1 cellular context compared by ENCODE assay signal in the genomic region with DNA sequence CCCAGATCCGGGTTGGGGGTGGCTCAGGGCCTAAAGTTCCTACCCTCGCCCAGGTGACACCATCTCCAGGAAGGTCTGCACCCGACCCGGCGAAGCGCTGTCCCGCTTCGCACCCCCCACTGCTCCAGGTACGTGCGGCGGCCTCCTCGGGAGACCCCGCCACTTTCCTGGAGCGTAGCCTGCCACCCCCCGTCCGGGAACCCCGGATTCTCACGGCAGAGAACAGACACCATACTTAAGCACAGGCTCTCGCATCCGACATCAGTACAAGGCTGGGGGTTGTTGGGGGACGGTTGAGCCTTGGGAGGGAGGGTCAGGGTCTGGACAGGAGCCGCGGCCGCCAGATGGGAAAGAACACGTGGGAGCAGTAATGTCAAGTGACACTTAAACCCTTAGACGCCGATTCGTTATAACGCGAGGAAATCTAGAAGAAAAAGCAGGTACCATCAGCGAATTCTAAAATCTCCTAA.
TF ChIP-seq lines count a peak whose summit lies in the region.

No MANE protein-coding gene starts in this region.

TF ChIP-seq in HepG2, 621 proteins besides CTCF, POLR2A, EP300 and RAD21 (continued from another document and continues in another):
- 0 out of 2 replicates have a peak, but pooled peaks have one; percentile 19 for TF ChIP-seq RAD51 (IDR thresholded peaks at IDR 0.05; ENCODE audit: borderline replicate concordance)
- TF ChIP-seq ZNF224 (CRISPR knock-in tag; IDR thresholded peaks at IDR 0.05), result no peak
- peak; percentile 88 for TF ChIP-seq ZFX (CRISPR knock-in tag; IDR thresholded peaks at IDR 0.05; ENCODE audit: low read depth)
- peak; percentile 61; the same call in 1 of the 2 replicates for TF ChIP-seq ZNF547 (CRISPR knock-in tag; IDR thresholded peaks at IDR 0.05)
- peak; percentile 87 for TF ChIP-seq HDAC1 (CRISPR knock-in tag; IDR thresholded peaks at IDR 0.05)
- 0 out of 2 replicates have a peak, but pooled peaks have one; percentile 5 for TF ChIP-seq CBX5 (CRISPR knock-in tag; IDR thresholded peaks at IDR 0.05; ENCODE audit: borderline replicate concordance)
- peak; percentile 66 for TF ChIP-seq HES4 (CRISPR knock-in tag; IDR thresholded peaks at IDR 0.05; ENCODE audit: borderline replicate concordance)
- TF ChIP-seq GPN1 (CRISPR knock-in tag; IDR thresholded peaks at IDR 0.05; ENCODE audit: borderline replicate concordance), result no peak
- TF ChIP-seq SRY (CRISPR knock-in tag; IDR thresholded peaks at IDR 0.05), result peak; percentile 81; the same call in 1 of the 2 replicates
- TF ChIP-seq, protein P1, sequence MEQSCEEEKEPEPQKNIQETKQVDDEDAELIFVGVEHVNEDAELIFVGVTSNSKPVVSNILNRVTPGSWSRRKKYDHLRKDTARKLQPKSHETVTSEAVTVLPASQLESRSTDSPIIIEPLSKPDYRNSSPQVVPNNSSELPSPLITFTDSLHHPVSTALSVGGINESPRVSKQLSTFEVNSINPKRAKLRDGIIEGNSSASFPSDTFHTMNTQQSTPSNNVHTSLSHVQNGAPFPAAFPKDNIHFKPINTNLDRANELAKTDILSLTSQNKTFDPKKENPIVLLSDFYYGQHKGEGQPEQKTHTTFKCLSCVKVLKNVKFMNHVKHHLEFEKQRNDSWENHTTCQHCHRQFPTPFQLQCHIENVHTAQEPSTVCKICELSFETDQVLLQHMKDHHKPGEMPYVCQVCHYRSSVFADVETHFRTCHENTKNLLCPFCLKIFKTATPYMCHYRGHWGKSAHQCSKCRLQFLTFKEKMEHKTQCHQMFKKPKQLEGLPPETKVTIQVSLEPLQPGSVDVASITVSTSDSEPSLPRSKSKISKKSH (CRISPR knock-in tag; IDR thresholded peaks at IDR 0.05; ENCODE audit: borderline replicate concordance), result peak; percentile 43; the same call in 1 of the 2 replicates
- peak; percentile 61 for TF ChIP-seq ZNF883 (CRISPR knock-in tag; IDR thresholded peaks at IDR 0.05; ENCODE audit: not compliant biosample characterization)
- TF ChIP-seq ZNF740 (CRISPR knock-in tag; IDR thresholded peaks at IDR 0.05), result peak; percentile 97
- peak; percentile 20; the same call in 1 of the 2 replicates for TF ChIP-seq REPIN1 (CRISPR knock-in tag; IDR thresholded peaks at IDR 0.05; ENCODE audit: borderline replicate concordance, low read depth)
- peak; percentile 76; the same call in 1 of the 2 replicates for TF ChIP-seq ZNF33B (CRISPR knock-in tag; IDR thresholded peaks at IDR 0.05)
- peak; percentile 43; the same call in 1 of the 2 replicates for TF ChIP-seq ZNF33A (CRISPR knock-in tag; IDR thresholded peaks at IDR 0.05; ENCODE audit: borderline replicate concordance)
- TF ChIP-seq, protein P2, sequence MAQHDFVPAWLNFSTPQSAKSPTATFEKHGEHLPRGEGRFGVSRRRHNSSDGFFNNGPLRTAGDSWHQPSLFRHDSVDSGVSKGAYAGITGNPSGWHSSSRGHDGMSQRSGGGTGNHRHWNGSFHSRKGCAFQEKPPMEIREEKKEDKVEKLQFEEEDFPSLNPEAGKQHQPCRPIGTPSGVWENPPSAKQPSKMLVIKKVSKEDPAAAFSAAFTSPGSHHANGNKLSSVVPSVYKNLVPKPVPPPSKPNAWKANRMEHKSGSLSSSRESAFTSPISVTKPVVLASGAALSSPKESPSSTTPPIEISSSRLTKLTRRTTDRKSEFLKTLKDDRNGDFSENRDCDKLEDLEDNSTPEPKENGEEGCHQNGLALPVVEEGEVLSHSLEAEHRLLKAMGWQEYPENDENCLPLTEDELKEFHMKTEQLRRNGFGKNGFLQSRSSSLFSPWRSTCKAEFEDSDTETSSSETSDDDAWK (CRISPR knock-in tag; IDR thresholded peaks at IDR 0.05), result no peak
- TF ChIP-seq ZNF879 (CRISPR knock-in tag; IDR thresholded peaks at IDR 0.05), result no peak
- TF ChIP-seq, protein P3, sequence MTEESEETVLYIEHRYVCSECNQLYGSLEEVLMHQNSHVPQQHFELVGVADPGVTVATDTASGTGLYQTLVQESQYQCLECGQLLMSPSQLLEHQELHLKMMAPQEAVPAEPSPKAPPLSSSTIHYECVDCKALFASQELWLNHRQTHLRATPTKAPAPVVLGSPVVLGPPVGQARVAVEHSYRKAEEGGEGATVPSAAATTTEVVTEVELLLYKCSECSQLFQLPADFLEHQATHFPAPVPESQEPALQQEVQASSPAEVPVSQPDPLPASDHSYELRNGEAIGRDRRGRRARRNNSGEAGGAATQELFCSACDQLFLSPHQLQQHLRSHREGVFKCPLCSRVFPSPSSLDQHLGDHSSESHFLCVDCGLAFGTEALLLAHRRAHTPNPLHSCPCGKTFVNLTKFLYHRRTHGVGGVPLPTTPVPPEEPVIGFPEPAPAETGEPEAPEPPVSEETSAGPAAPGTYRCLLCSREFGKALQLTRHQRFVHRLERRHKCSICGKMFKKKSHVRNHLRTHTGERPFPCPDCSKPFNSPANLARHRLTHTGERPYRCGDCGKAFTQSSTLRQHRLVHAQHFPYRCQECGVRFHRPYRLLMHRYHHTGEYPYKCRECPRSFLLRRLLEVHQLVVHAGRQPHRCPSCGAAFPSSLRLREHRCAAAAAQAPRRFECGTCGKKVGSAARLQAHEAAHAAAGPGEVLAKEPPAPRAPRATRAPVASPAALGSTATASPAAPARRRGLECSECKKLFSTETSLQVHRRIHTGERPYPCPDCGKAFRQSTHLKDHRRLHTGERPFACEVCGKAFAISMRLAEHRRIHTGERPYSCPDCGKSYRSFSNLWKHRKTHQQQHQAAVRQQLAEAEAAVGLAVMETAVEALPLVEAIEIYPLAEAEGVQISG (CRISPR knock-in tag; IDR thresholded peaks at IDR 0.05), result peak; percentile 15; the same call in 1 of the 2 replicates
- no peak for TF ChIP-seq NCOA1 (CRISPR knock-in tag; IDR thresholded peaks at IDR 0.05)
- TF ChIP-seq PHF20 (CRISPR knock-in tag; IDR thresholded peaks at IDR 0.05), result peak; percentile 72; the same call in 1 of the 2 replicates
- TF ChIP-seq TGIF2 (CRISPR knock-in tag; IDR thresholded peaks at IDR 0.05), result peak; percentile 98
- no peak for TF ChIP-seq ZNF652 (CRISPR knock-in tag; IDR thresholded peaks at IDR 0.05; ENCODE audit: borderline replicate concordance, low read depth)
- TF ChIP-seq PAWR (CRISPR knock-in tag; IDR thresholded peaks at IDR 0.05; ENCODE audit: borderline replicate concordance), result no peak
- TF ChIP-seq TFAP4 (IDR thresholded peaks at IDR 0.05; ENCODE audit: borderline replicate concordance, low read depth), result peak; percentile 44; the same call in 1 of the 2 replicates
- TF ChIP-seq RBFOX2 (IDR thresholded peaks at IDR 0.05; ENCODE audit: low read depth, low read length), result peak; percentile 73
- TF ChIP-seq ZNF354B (CRISPR knock-in tag; IDR thresholded peaks at IDR 0.05), result 0 out of 2 replicates have a peak, but pooled peaks have one; percentile 56
- peak; percentile 69; the same call in 1 of the 2 replicates for TF ChIP-seq RNF2 (conservative IDR thresholded peaks at IDR 0.05; ENCODE audit: low read depth)
- no peak for TF ChIP-seq SP1 (IDR thresholded peaks at IDR 0.05)
- TF ChIP-seq SP1 (CRISPR knock-in tag; IDR thresholded peaks at IDR 0.05), result no peak; the same call in 1 of the 2 replicates
- TF ChIP-seq ZNF572 (CRISPR knock-in tag; IDR thresholded peaks at IDR 0.05), result peak; percentile 80; the same call in 1 of the 2 replicates
- TF ChIP-seq AHDC1 (CRISPR knock-in tag; IDR thresholded peaks at IDR 0.05; ENCODE audit: borderline replicate concordance), result 0 out of 2 replicates have a peak, but pooled peaks have one; percentile 15
- peak; percentile 56 for TF ChIP-seq ZNF543 (CRISPR knock-in tag; IDR thresholded peaks at IDR 0.05)
- 0 out of 2 replicates have a peak, but pooled peaks have one; percentile 39 for TF ChIP-seq ISX (CRISPR knock-in tag; conservative IDR thresholded peaks at IDR 0.05)
- TF ChIP-seq ZNF766 (CRISPR knock-in tag; IDR thresholded peaks at IDR 0.05; ENCODE audit: borderline replicate concordance), result 0 out of 2 replicates have a peak, but pooled peaks have one; percentile 66
- TF ChIP-seq CC2D1A (CRISPR knock-in tag; IDR thresholded peaks at IDR 0.05), result no peak
- TF ChIP-seq MEIS1 (CRISPR knock-in tag; IDR thresholded peaks at IDR 0.05; ENCODE audit: borderline replicate concordance), result 0 out of 2 replicates have a peak, but pooled peaks have one; percentile 28
- no peak for TF ChIP-seq ETV6 (CRISPR knock-in tag; conservative IDR thresholded peaks at IDR 0.05)
- TF ChIP-seq ZNF816 (CRISPR knock-in tag; IDR thresholded peaks at IDR 0.05; ENCODE audit: borderline replicate concordance), result peak; percentile 69; the same call in 1 of the 2 replicates
- TF ChIP-seq AGO1 (IDR thresholded peaks at IDR 0.05; ENCODE audit: low read depth, low read length, poor library complexity, severe bottlenecking), result peak; percentile 41
- peak; percentile 42; the same call in 1 of the 2 replicates for TF ChIP-seq TBX2 (CRISPR knock-in tag; IDR thresholded peaks at IDR 0.05; ENCODE audit: borderline replicate concordance)
- peak; percentile 65 for TF ChIP-seq MNT (IDR thresholded peaks at IDR 0.05)
- TF ChIP-seq ZEB1 (IDR thresholded peaks at IDR 0.05; ENCODE audit: insufficient replicate concordance, low read depth), result no peak
- TF ChIP-seq, protein P4, sequence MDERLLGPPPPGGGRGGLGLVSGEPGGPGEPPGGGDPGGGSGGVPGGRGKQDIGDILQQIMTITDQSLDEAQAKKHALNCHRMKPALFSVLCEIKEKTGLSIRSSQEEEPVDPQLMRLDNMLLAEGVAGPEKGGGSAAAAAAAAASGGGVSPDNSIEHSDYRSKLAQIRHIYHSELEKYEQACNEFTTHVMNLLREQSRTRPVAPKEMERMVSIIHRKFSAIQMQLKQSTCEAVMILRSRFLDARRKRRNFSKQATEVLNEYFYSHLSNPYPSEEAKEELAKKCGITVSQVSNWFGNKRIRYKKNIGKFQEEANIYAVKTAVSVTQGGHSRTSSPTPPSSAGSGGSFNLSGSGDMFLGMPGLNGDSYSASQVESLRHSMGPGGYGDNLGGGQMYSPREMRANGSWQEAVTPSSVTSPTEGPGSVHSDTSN (CRISPR knock-in tag; IDR thresholded peaks at IDR 0.05), result no peak
- peak; percentile 74; the same call in 1 of the 2 replicates for TF ChIP-seq ETS1 (CRISPR knock-in tag; IDR thresholded peaks at IDR 0.05)
